In the genomic region with DNA sequence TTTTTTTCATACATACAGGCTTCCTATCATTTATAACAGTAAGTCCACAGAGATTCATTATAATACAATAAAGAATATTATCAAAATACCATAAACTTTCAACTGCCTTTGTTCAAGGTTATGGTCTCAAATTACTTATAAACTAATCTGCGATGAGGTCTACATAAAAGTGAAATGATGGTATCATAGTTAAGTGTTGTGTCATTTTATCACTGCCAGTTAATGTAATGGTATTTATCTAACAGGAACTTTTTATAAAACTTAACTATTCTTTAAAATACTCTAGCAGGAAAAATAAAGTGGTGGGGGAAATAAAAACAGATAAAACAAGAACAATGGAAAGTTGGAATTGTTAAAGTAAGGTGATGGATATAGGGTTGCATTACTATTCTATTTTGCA, we compare ENCODE assay signal across 3 cellular contexts.
TF ChIP-seq lines count a peak whose summit lies in the region.

No MANE protein-coding gene starts in this region.

TF ChIP-seq in HCT116, 20 proteins besides CTCF, POLR2A, EP300 and RAD21:
- TF ChIP-seq CEBPB (IDR thresholded peaks at IDR 0.05; ENCODE audit: low read depth) = no peak
- TF ChIP-seq POLR2AphosphoS5 (IDR thresholded peaks at IDR 0.05; ENCODE audit: low read depth, low read length) = no peak
- TF ChIP-seq SIN3A (IDR thresholded peaks at IDR 0.05; ENCODE audit: low read depth) = no peak
- no peak for TF ChIP-seq EGR1 (IDR thresholded peaks at IDR 0.05; ENCODE audit: low read depth)
- TF ChIP-seq, protein P1, sequence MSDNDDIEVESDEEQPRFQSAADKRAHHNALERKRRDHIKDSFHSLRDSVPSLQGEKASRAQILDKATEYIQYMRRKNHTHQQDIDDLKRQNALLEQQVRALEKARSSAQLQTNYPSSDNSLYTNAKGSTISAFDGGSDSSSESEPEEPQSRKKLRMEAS (IDR thresholded peaks at IDR 0.05) = no peak
- no peak for TF ChIP-seq SP1 (IDR thresholded peaks at IDR 0.05; ENCODE audit: low read depth)
- TF ChIP-seq, protein P2, sequence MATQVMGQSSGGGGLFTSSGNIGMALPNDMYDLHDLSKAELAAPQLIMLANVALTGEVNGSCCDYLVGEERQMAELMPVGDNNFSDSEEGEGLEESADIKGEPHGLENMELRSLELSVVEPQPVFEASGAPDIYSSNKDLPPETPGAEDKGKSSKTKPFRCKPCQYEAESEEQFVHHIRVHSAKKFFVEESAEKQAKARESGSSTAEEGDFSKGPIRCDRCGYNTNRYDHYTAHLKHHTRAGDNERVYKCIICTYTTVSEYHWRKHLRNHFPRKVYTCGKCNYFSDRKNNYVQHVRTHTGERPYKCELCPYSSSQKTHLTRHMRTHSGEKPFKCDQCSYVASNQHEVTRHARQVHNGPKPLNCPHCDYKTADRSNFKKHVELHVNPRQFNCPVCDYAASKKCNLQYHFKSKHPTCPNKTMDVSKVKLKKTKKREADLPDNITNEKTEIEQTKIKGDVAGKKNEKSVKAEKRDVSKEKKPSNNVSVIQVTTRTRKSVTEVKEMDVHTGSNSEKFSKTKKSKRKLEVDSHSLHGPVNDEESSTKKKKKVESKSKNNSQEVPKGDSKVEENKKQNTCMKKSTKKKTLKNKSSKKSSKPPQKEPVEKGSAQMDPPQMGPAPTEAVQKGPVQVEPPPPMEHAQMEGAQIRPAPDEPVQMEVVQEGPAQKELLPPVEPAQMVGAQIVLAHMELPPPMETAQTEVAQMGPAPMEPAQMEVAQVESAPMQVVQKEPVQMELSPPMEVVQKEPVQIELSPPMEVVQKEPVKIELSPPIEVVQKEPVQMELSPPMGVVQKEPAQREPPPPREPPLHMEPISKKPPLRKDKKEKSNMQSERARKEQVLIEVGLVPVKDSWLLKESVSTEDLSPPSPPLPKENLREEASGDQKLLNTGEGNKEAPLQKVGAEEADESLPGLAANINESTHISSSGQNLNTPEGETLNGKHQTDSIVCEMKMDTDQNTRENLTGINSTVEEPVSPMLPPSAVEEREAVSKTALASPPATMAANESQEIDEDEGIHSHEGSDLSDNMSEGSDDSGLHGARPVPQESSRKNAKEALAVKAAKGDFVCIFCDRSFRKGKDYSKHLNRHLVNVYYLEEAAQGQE (IDR thresholded peaks at IDR 0.05; ENCODE audit: low read depth) = no peak
- no peak for TF ChIP-seq TCF7L2 (IDR thresholded peaks at IDR 0.05; ENCODE audit: borderline replicate concordance, extremely low read depth, insufficient read depth, insufficient read length)
- no peak for TF ChIP-seq ZFX (IDR thresholded peaks at IDR 0.05)
- no peak for TF ChIP-seq FOSL1 (IDR thresholded peaks at IDR 0.05; ENCODE audit: low read depth)
- TF ChIP-seq, protein P3, sequence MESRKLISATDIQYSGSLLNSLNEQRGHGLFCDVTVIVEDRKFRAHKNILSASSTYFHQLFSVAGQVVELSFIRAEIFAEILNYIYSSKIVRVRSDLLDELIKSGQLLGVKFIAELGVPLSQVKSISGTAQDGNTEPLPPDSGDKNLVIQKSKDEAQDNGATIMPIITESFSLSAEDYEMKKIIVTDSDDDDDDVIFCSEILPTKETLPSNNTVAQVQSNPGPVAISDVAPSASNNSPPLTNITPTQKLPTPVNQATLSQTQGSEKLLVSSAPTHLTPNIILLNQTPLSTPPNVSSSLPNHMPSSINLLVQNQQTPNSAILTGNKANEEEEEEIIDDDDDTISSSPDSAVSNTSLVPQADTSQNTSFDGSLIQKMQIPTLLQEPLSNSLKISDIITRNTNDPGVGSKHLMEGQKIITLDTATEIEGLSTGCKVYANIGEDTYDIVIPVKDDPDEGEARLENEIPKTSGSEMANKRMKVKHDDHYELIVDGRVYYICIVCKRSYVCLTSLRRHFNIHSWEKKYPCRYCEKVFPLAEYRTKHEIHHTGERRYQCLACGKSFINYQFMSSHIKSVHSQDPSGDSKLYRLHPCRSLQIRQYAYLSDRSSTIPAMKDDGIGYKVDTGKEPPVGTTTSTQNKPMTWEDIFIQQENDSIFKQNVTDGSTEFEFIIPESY (IDR thresholded peaks at IDR 0.05; ENCODE audit: extremely low read depth, insufficient replicate concordance, low read length) = no peak
- no peak for TF ChIP-seq CBX3 (IDR thresholded peaks at IDR 0.05; ENCODE audit: low read depth)
- TF ChIP-seq, protein P4, sequence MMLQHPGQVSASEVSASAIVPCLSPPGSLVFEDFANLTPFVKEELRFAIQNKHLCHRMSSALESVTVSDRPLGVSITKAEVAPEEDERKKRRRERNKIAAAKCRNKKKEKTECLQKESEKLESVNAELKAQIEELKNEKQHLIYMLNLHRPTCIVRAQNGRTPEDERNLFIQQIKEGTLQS (IDR thresholded peaks at IDR 0.05) = no peak

TF ChIP-seq in IMR-90, 13 proteins besides CTCF, POLR2A, EP300 and RAD21:
- TF ChIP-seq FOS (IDR thresholded peaks at IDR 0.05; ENCODE audit: low read depth, low read length) (no peak), CHD1 (IDR thresholded peaks at IDR 0.05; ENCODE audit: low read depth, low read length) (no peak), BHLHE40 (IDR thresholded peaks at IDR 0.05; ENCODE audit: low read depth, low read length) (no peak)

TF ChIP-seq in endothelial cell of umbilical vein, 7 proteins besides CTCF, POLR2A, EP300 and RAD21:
- TF ChIP-seq, protein P1 (IDR thresholded peaks at IDR 0.05; ENCODE audit: insufficient read depth, insufficient read length) = no peak
- TF ChIP-seq JUN (IDR thresholded peaks at IDR 0.05; ENCODE audit: borderline replicate concordance, insufficient read depth, insufficient read length, low read depth) (no peak), FOS (IDR thresholded peaks at IDR 0.05; ENCODE audit: borderline replicate concordance, insufficient read depth, low read length) (no peak)
